In the genomic region with DNA sequence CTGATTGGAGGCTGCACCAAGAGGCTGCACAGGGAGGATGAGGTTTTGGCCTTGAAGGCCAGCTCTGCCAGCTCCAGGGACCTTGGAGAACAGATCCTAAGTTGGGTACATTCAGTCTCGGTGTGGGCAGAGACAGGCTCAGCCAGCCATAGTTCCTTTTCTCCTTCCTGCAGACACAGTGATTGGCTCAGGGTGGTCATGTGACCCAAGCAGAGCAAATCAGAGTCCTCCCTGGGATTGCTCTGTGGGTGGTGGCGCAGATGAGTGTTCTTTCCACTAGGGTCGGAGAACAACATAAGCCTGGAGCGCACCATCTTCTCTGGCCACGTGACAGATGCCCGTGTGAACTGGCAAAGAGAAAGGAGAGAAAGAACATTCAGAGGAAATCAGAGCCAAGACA, we compare ENCODE assay signal across 16 cellular contexts.
"Had no signal": no experiment of that assay in that cellular context is flagged by ENCODE, and none has a peak within 500 bp of the region (broad histone marks: within the 10 kb centered on the region; RNA-seq: fewer than 3 reads in every experiment).

No MANE protein-coding gene starts in this region.

- H3K27ac ChIP-seq: adrenal gland, esophagus muscularis mucosa, gastroesophageal sphincter, heart left ventricle, tibial artery had no signal

- ATAC-seq: activated naive CD4-positive, alpha-beta T cell treated with anti-CD3 and anti-CD28 coated beads, Interleukin-2, amount 50 U/mL, for 72 hours; gastroesophageal sphincter; heart left ventricle had no signal

- H3K4me1 ChIP-seq: adrenal gland, esophagus muscularis mucosa, gastroesophageal sphincter, heart left ventricle, tibial artery had no signal

- FAIRE-seq: bronchial epithelial cell, urothelium cell line had no signal

- H3K27me3 ChIP-seq: adrenal gland, esophagus muscularis mucosa, gastroesophageal sphincter, heart left ventricle, tibial artery had no signal

- H3K4me3 ChIP-seq: adrenal gland, esophagus muscularis mucosa, gastroesophageal sphincter, heart left ventricle, tibial artery had no signal

- H3K36me3 ChIP-seq: adrenal gland, esophagus muscularis mucosa, gastroesophageal sphincter, heart left ventricle, tibial artery had no signal

- H3K9me3 ChIP-seq: adrenal gland, gastroesophageal sphincter, tibial artery had no signal

- DNase-seq: activated CD4-positive, CD25-positive, alpha-beta regulatory T cell treated with anti-CD3 and anti-CD28 coated beads, Interleukin-2, amount 50 U/mL, for 72 hours; activated gamma-delta T cell treated with Interleukin-2 at 50 U/mL for 16 hours; adrenal gland; effector CD8-positive, alpha-beta T cell; heart left ventricle; kidney glomerular epithelial cell; occipital lobe; posterior cingulate gyrus; stimulated activated naive CD4-positive, alpha-beta T cell; T1000; tibial artery had no signal
